Comparison of ENCODE assay signal across 6 cellular contexts in the genomic region with DNA sequence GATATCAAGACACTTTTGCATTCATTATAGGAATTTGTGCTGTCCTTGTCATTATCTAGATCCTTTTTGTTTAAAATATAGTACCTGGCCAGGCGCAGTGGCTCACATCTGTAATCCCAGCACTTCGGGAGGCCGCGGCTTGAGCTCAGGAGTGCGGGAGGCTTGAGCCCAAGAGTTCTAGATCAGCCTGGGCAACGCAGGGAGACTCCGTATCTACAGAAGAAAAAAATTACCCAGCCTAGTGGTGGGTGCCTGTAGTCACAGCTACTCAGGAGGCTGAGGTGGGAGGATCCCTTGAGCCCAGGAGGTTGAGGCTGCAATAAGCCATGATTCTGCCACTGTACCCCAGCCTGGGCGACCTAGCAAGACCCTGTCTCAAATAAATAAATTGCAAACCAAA. TPM values are rescaled to one million over a fixed set of nuclear protein-coding genes. Genes with fewer than 3 reads are reported as not detected.
DNase-seq lines count a peak whose midpoint lies in the region; ATAC-seq and TF ChIP-seq lines count a peak whose summit lies in the region.

No MANE protein-coding gene starts in this region.

- H3K4me2 ChIP-seq in KMS-11: peak overlapping the region; percentile 36
- H3K4me2 ChIP-seq in mesenchymal stem cell (ENCODE audit: low read length, poor library complexity, severe bottlenecking): no peak overlapping the region

- peak overlapping the region; percentile 99 for H3K4me3 Mint-ChIP-seq in activated naive CD4-positive, alpha-beta T cell treated with anti-CD3 and anti-CD28 coated beads for 36 hours

- DNase-seq in activated naive CD4-positive, alpha-beta T cell treated with anti-CD3 and anti-CD28 coated beads for 36 hours: peak; percentile 27
- DNase-seq in mesenchymal stem cell (no peak), T-helper 9 cell (no peak), UCSD-AML1 (lab: John Stamatoyannopoulos, UW; ENCODE audit: unreplicated experiment) (no peak)

- H2BK120ac ChIP-seq in mesenchymal stem cell (ENCODE audit: low read depth, low read length): no peak overlapping the region

- no peak overlapping the region for H2BK12ac ChIP-seq in mesenchymal stem cell (ENCODE audit: low read length in 2 of 2)

- no peak overlapping the region for H2BK5ac ChIP-seq in mesenchymal stem cell (ENCODE audit: low read depth, low read length, poor library complexity, severe bottlenecking)

- peaks cover 2% of the 10 kb centered on the region for H3K36me3 Mint-ChIP-seq in activated naive CD4-positive, alpha-beta T cell treated with anti-CD3 and anti-CD28 coated beads for 36 hours (ENCODE audit: low read depth)

- no peak overlapping the region for H3K14ac ChIP-seq in mesenchymal stem cell (ENCODE audit: low read length in 2 of 2)

- H3K27ac Mint-ChIP-seq in activated naive CD4-positive, alpha-beta T cell treated with anti-CD3 and anti-CD28 coated beads for 36 hours: no peak overlapping the region

- H3K18ac ChIP-seq in mesenchymal stem cell (ENCODE audit: low read depth in 1 of 2, low read length in 2 of 2): no peak overlapping the region

- peak overlapping the region in 1 of 2 experiments; percentile 21 for H3K4ac ChIP-seq in mesenchymal stem cell (ENCODE audit: low read depth in 1 of 2, low read length in 2 of 2)

- peak overlapping the region; percentile 84 for H2AFZ ChIP-seq in KMS-11 (ENCODE audit: low read depth)
- H2AFZ ChIP-seq in mesenchymal stem cell (ENCODE audit: low read depth, low read length): peak overlapping the region; percentile 43

- CTCF ChIA-PET in activated naive CD4-positive, alpha-beta T cell treated with anti-CD3 and anti-CD28 coated beads for 36 hours (lab: Charles Lee): interaction anchor here (0.6 to 1.3 kb wide), 2 partner anchors 10 to 192 kb away, joined by 3 read pairs; no protein-coding TSS in a partner anchor

- H4K20me1 ChIP-seq in KMS-11 (ENCODE audit: insufficient read depth): no peaks in the 10 kb centered on the region

- H2AK5ac ChIP-seq in mesenchymal stem cell (ENCODE audit: low read length, severe bottlenecking): no peak overlapping the region

- H3K27me3 ChIP-seq in KMS-11 (ENCODE audit: insufficient read depth, low read depth) (no peaks in the 10 kb centered on the region), mesenchymal stem cell (ENCODE audit: control insufficient read depth in 1 of 2, insufficient read depth in 1 of 2, low read length in 2 of 2) (no peaks in the 10 kb centered on the region)

- peak overlapping the region; percentile 95 for H4K8ac ChIP-seq in mesenchymal stem cell (ENCODE audit: low read length)

- peaks cover 10% of the 10 kb centered on the region for H3K79me1 ChIP-seq in mesenchymal stem cell (replicated peaks; ENCODE audit: low read length, poor library complexity, severe bottlenecking)

- H3K23ac ChIP-seq in mesenchymal stem cell (ENCODE audit: low read length in 2 of 2): no peak overlapping the region

- no peak for ATAC-seq in HG02852 (IDR thresholded peaks at IDR 0.05; ENCODE audit: unreplicated experiment)

- intact Hi-C loops in activated naive CD4-positive, alpha-beta T cell treated with anti-CD3 and anti-CD28 coated beads for 36 hours (cut with micrococcal nuclease): loop anchor here (1.0 to 2.0 kb wide), 2 partner anchors 15 to 103 kb away; partner anchors contain the start of gene ZFYVE27

- 96% methylated on average over 8 of the region's 8 CpGs for WGBS in mesenchymal stem cell

- no peak overlapping the region for H2BK15ac ChIP-seq in mesenchymal stem cell (ENCODE audit: low read depth, poor library complexity, severe bottlenecking)

- H3K9ac ChIP-seq in KMS-11: no peak overlapping the region
- peak overlapping the region; percentile 89 for H3K9ac ChIP-seq in mesenchymal stem cell (ENCODE audit: low read length)

- no peaks in the 10 kb centered on the region for H3K9me3 ChIP-seq in mesenchymal stem cell (ENCODE audit: control insufficient read depth, low read length)

- H3K4me1 ChIP-seq in KMS-11 (ENCODE audit: low read depth, poor library complexity, severe bottlenecking) (no peaks in the 10 kb centered on the region), mesenchymal stem cell (ENCODE audit: control insufficient read depth, insufficient read depth, low read depth, low read length) (peaks cover 3% of the 10 kb centered on the region)

- peak; percentile 40; the same call in 1 of the 2 replicates for TF ChIP-seq CTCF in KMS-11 (conservative IDR thresholded peaks at IDR 0.05; ENCODE audit: low read depth, low read length)

- H3K4me3 ChIP-seq in KMS-11 (IDR thresholded peaks at IDR 0.05; ENCODE audit: insufficient read depth, low read depth, low read length) (no peak overlapping the region), mesenchymal stem cell (ENCODE audit: insufficient read depth in 1 of 2, low read depth in 1 of 2, low read length in 2 of 2) (peak overlapping the region in 1 of 2 experiments; percentile 95)

- no peak overlapping the region for H4K91ac ChIP-seq in mesenchymal stem cell (ENCODE audit: low read length)

- peaks cover 14% of the 10 kb centered on the region for H3K4me1 Mint-ChIP-seq in activated naive CD4-positive, alpha-beta T cell treated with anti-CD3 and anti-CD28 coated beads for 36 hours (ENCODE audit: low read depth)

- H3K79me2 ChIP-seq in KMS-11 (ENCODE audit: insufficient read depth, low read depth): no peaks in the 10 kb centered on the region

- H3K9me3 Mint-ChIP-seq in activated naive CD4-positive, alpha-beta T cell treated with anti-CD3 and anti-CD28 coated beads for 36 hours: no peaks in the 10 kb centered on the region

- no peak overlapping the region for H3K27ac ChIP-seq in KMS-11
- no peak overlapping the region for H3K27ac ChIP-seq in mesenchymal stem cell (ENCODE audit: low read length, poor library complexity, severe bottlenecking)

- H3K27me3 Mint-ChIP-seq in activated naive CD4-positive, alpha-beta T cell treated with anti-CD3 and anti-CD28 coated beads for 36 hours (ENCODE audit: low read depth): no peaks in the 10 kb centered on the region

- H3K36me3 ChIP-seq in KMS-11 (ENCODE audit: insufficient read depth): no peaks in the 10 kb centered on the region
- H3K36me3 ChIP-seq in mesenchymal stem cell (ENCODE audit: control insufficient read depth in 1 of 2, insufficient read depth in 2 of 2, low read depth in 1 of 2, low read length in 2 of 2): no peaks in the 10 kb centered on the region

RNA-seq across cellular contexts. Expression of gene MORN4, which starts 0.6 kb away (rescaled TPM):
- 10 to 100 TPM; 10.7 TPM for total RNA-seq in activated naive CD4-positive, alpha-beta T cell treated with anti-CD3 and anti-CD28 coated beads for 36 hours
- 10.7 TPM for polyA plus RNA-seq in mesenchymal stem cell (2013, experiment 1 of 2)
- polyA plus RNA-seq in mesenchymal stem cell (2013, experiment 2 of 2): 10.1 TPM

RNA-seq across cellular contexts. Expression of gene PI4K2A, which starts 6.5 kb away (rescaled TPM):
- 1 to 10 TPM; 8.9 to 9.4 TPM for total RNA-seq in activated naive CD4-positive, alpha-beta T cell treated with anti-CD3 and anti-CD28 coated beads for 36 hours
- polyA plus RNA-seq in mesenchymal stem cell (2013, experiment 1 of 2): 27.8 TPM
- 27.1 TPM for polyA plus RNA-seq in mesenchymal stem cell (2013, experiment 2 of 2)

RNA-seq across cellular contexts. Expression of gene C10orf62, which starts 44.4 kb away (rescaled TPM):
- not detected for total RNA-seq in activated naive CD4-positive, alpha-beta T cell treated with anti-CD3 and anti-CD28 coated beads for 36 hours
- polyA plus RNA-seq in mesenchymal stem cell (2013, experiment 1 of 2): not detected
- not detected for polyA plus RNA-seq in mesenchymal stem cell (2013, experiment 2 of 2)

RNA-seq across cellular contexts. Expression of gene HOGA1, which starts 49.7 kb away (rescaled TPM):
- not detected for total RNA-seq in activated naive CD4-positive, alpha-beta T cell treated with anti-CD3 and anti-CD28 coated beads for 36 hours
- 0.23 TPM for polyA plus RNA-seq in mesenchymal stem cell (2013, experiment 1 of 2)
- 0.27 TPM for polyA plus RNA-seq in mesenchymal stem cell (2013, experiment 2 of 2)

RNA-seq across cellular contexts. Expression of gene AVPI1, which starts 53.1 kb away (rescaled TPM):
- 1 to 10 TPM; 1.5 to 1.9 TPM for total RNA-seq in activated naive CD4-positive, alpha-beta T cell treated with anti-CD3 and anti-CD28 coated beads for 36 hours
- 5.8 TPM for polyA plus RNA-seq in mesenchymal stem cell (2013, experiment 1 of 2)
- polyA plus RNA-seq in mesenchymal stem cell (2013, experiment 2 of 2): 5.8 TPM
